22 cellular contexts compared by ENCODE assay signal in the genomic region with DNA sequence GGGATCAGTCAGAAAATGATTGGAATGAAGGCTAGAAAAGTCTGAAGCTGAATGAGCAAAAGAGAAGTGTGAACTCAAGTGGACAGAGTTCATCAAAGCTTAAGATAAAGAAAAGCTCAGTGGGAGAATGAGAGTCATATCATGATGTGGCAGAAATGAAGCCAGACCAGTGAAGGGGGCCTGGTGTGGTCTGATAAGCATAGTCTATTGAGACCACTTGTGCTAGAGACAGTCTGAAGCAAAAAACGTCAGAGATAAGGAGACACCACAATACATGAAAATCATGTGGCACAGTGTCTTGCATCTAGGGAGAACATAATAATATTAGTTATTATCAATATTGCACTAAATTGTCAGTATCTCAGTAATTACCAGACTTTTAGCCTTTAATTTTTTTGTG.
"Had no signal": no experiment of that assay in that cellular context is flagged by ENCODE, and none has a peak within 500 bp of the region (broad histone marks: within the 10 kb centered on the region; RNA-seq: fewer than 3 reads in every experiment).

No MANE protein-coding gene starts in this region.

- H3K9me3 ChIP-seq: ascending aorta, left lung, lower lobe of right lung, mucosa of descending colon, spleen, transverse colon had no signal

- H3K4me1 ChIP-seq: ascending aorta, heart left ventricle, left lung, lower lobe of right lung, spleen, transverse colon had no signal

- DNase-seq: activated CD4-positive, alpha-beta T cell treated with anti-CD3 and anti-CD28 coated beads for 48 hours; activated CD4-positive, alpha-beta T cell treated with anti-CD3 and anti-CD28 coated beads, Interleukin-2, amount 50 U/mL, for 48 hours; activated CD8-positive, alpha-beta memory T cell treated with anti-CD3 and anti-CD28 coated beads for 24 hours; activated effector memory CD4-positive, alpha-beta T cell treated with anti-CD3 and anti-CD28 coated beads, Interleukin-2, amount 50 U/mL, for 16 hours; activated naive CD4-positive, alpha-beta T cell treated with anti-CD3 and anti-CD28 coated beads, Interleukin-2, amount 10 ng/mL, durations not matched to agents 7 days and 5 days; activated naive CD8-positive, alpha-beta T cell treated with anti-CD3 and anti-CD28 coated beads, Interleukin-2, amount 10 ng/mL, durations not matched to agents 7 days and 5 days; cortex of kidney; effector memory CD8-positive, alpha-beta T cell; foreskin fibroblast; heart left ventricle; kidney glomerular epithelial cell; left lung; lower lobe of right lung; mucosa of descending colon; posterior cingulate gyrus; right cardiac atrium; spleen; stimulated activated naive CD4-positive, alpha-beta T cell treated with Interleukin-2 at 50 U/mL for 16 hours; T-helper 17 cell; T1000; transverse colon had no signal

- H3K4me3 ChIP-seq: ascending aorta, heart left ventricle, left lung, lower lobe of right lung, mucosa of descending colon, spleen, transverse colon had no signal

- H3K36me3 ChIP-seq: ascending aorta, heart left ventricle, left lung, lower lobe of right lung, spleen, transverse colon had no signal

- ATAC-seq: effector memory CD8-positive, alpha-beta T cell; heart left ventricle; left lung; lower lobe of right lung; mucosa of descending colon; right cardiac atrium; T-helper 17 cell had no signal

- H3K27me3 ChIP-seq: ascending aorta, heart left ventricle, left lung, transverse colon had no signal
